Comparison of ENCODE assay signal across 1 cellular context in the genomic region with DNA sequence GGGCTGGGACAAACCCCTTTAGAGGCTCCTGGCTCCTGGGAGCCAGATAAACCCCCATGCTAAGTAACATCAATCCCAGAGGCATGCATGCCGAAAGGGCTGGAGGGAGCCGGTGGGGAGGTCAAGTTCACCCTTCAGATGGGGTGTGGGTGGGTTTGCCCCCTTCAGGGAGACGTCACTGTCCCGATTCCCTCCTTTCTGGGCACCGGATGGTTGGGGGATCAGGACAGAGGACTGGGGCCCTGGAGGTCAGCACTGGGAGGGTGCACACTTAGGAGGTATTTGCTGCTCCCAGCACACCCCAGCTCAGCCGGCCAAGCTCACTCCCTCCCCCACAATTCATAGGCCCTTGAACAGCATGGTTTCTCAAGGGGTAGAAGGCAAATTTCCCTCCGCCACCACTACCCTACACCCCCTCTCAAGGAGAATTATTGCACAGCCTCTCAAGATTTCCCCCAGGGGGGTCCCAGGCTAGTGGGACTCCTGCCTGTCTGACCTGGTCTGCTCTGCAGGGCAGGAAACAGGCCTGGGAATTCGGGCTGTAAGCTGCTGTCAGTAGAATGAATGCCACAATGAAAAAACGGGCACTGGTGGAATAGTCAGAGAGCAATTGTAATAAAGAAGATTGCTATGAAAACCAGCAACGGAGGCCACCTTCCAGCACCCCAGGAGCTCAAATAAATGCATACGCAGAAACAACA.
TF ChIP-seq lines count a peak whose summit lies in the region.

No MANE protein-coding gene starts in this region.

TF ChIP-seq in SK-N-SH, 30 proteins besides CTCF, POLR2A, EP300 and RAD21 (continued from another document):
- TF ChIP-seq, protein P1, sequence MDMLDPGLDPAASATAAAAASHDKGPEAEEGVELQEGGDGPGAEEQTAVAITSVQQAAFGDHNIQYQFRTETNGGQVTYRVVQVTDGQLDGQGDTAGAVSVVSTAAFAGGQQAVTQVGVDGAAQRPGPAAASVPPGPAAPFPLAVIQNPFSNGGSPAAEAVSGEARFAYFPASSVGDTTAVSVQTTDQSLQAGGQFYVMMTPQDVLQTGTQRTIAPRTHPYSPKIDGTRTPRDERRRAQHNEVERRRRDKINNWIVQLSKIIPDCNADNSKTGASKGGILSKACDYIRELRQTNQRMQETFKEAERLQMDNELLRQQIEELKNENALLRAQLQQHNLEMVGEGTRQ (IDR thresholded peaks at IDR 0.05; ENCODE audit: borderline replicate concordance, low read depth, low read length) = no peak
- no peak for TF ChIP-seq POLR2AphosphoS5 (IDR thresholded peaks at IDR 0.05; ENCODE audit: low read depth, low read length)
- TF ChIP-seq TEAD4 (IDR thresholded peaks at IDR 0.05; ENCODE audit: borderline replicate concordance, insufficient read depth) = no peak
- no peak for TF ChIP-seq GATA2 (CRISPR knock-in tag; IDR thresholded peaks at IDR 0.05)
- no peak for TF ChIP-seq GABPA (IDR thresholded peaks at IDR 0.05; ENCODE audit: low read depth)
- no peak for TF ChIP-seq CHD2 (IDR thresholded peaks at IDR 0.05; ENCODE audit: low read length, partially characterized antibody)
- no peak for TF ChIP-seq RCOR1 (IDR thresholded peaks at IDR 0.05; ENCODE audit: low read length)
- no peak for TF ChIP-seq FOSL2 (IDR thresholded peaks at IDR 0.05; ENCODE audit: borderline replicate concordance, low read depth)
- no peak for TF ChIP-seq PBX3 (IDR thresholded peaks at IDR 0.05)
- TF ChIP-seq ELF1 (IDR thresholded peaks at IDR 0.05) = no peak
